2 cellular contexts compared by ENCODE assay signal in genomic region chr1:244576259-244576892, GRCh38.
TF ChIP-seq lines count a peak whose summit lies in the region.

No MANE protein-coding gene starts in this region.

TF ChIP-seq in GM23338, 12 proteins besides CTCF, POLR2A, EP300 and RAD21 (continued from another document):
- TF ChIP-seq ZNF462 (CRISPR knock-in tag; IDR thresholded peaks at IDR 0.05): no peak
- TF ChIP-seq ZNF114 (CRISPR knock-in tag; IDR thresholded peaks at IDR 0.05): 0 out of 2 replicates have a peak, but pooled peaks have one; percentile 34

TF ChIP-seq in K562, 482 proteins besides CTCF, POLR2A, EP300 and RAD21 (continued from another document):
- TF ChIP-seq E2F8 (IDR thresholded peaks at IDR 0.05; ENCODE audit: low read depth, partially characterized antibody): no peak
- TF ChIP-seq TRIM24 (IDR thresholded peaks at IDR 0.05): peak in 1 of 2 experiments; percentile 48; a peak in 1 of 4 replicates
- peak; percentile 89 for TF ChIP-seq XRCC3 (IDR thresholded peaks at IDR 0.05)
